Comparison of ENCODE assay signal across 2 cellular contexts in genomic region chrX:85024044-85024443, GRCh38.
TF ChIP-seq lines count a peak whose summit lies in the region.

No MANE protein-coding gene starts in this region.

TF ChIP-seq in IMR-90, 13 proteins besides CTCF, POLR2A, EP300 and RAD21:
- TF ChIP-seq ELK1 (IDR thresholded peaks at IDR 0.05; ENCODE audit: borderline replicate concordance, low read depth, low read length): no peak
- TF ChIP-seq USF2 (IDR thresholded peaks at IDR 0.05; ENCODE audit: low read depth, low read length): no peak
- TF ChIP-seq BHLHE40 (IDR thresholded peaks at IDR 0.05; ENCODE audit: low read depth, low read length): no peak

TF ChIP-seq in K562, 482 proteins besides CTCF, POLR2A, EP300 and RAD21:
- 0 out of 2 replicates have a peak, but pooled peaks have one; percentile 23 for TF ChIP-seq HMBOX1 (IDR thresholded peaks at IDR 0.05)
- no peak for TF ChIP-seq ZNF785 (CRISPR knock-in tag; IDR thresholded peaks at IDR 0.05)
